ENCODE assay signal across 18 cellular contexts in the genomic region with DNA sequence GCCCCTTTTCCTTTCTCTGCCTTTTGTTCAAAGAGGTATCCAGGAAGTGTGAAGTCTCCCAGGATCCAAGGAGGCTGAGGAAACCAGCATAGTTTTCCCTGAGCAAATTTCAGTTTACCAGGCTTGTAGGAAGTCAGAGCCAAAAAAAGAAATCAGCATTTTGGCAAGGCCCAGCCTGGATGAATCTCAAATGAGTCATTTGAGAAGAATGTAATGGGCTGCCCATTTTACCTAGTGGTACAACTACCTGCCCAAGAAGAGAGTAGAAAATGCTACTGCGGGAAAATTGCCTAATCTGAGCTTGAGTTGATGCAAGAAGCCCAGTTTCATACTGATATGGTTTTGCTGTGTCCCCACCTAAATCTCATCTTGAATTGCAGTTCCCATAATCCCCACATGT.
"Had no signal": no experiment of that assay in that cellular context is flagged by ENCODE, and none has a peak within 500 bp of the region (broad histone marks: within the 10 kb centered on the region; RNA-seq: fewer than 3 reads in every experiment).

No MANE protein-coding gene starts in this region.

- ATAC-seq: esophagus mucosa, left lung, natural killer cell had no signal

- H3K36me3 ChIP-seq: left lung, right atrium auricular region, tibial artery, vagina had no signal

- H3K27me3 ChIP-seq: left lung, right atrium auricular region, tibial artery, vagina had no signal

- H3K4me3 ChIP-seq: left lung, right atrium auricular region, skin epidermis, tibial artery, vagina had no signal

- H3K4me3 Mint-ChIP-seq: activated naive CD8-positive, alpha-beta T cell treated with anti-CD3 and anti-CD28 coated beads, Interleukin-2, amount 10 ng/mL, durations not matched to agents 7 days and 5 days; memory B cell; natural killer cell had no signal

- H3K27ac ChIP-seq: left lung, right atrium auricular region, skin epidermis, tibial artery, vagina had no signal

- H3K27me3 Mint-ChIP-seq: activated naive CD8-positive, alpha-beta T cell treated with anti-CD3 and anti-CD28 coated beads, Interleukin-2, amount 10 ng/mL, durations not matched to agents 7 days and 5 days; memory B cell had no signal

- H3K9me3 Mint-ChIP-seq: activated naive CD8-positive, alpha-beta T cell treated with anti-CD3 and anti-CD28 coated beads, Interleukin-2, amount 10 ng/mL, durations not matched to agents 7 days and 5 days; natural killer cell had no signal

- H3K9me3 ChIP-seq: left lung, right atrium auricular region, tibial artery, vagina had no signal

- H3K4me1 ChIP-seq: left lung, right atrium auricular region, tibial artery, vagina had no signal

- DNase-seq: activated CD4-positive, alpha-beta T cell treated with anti-CD3 and anti-CD28 coated beads for 1 hour; activated CD4-positive, alpha-beta T cell treated with anti-CD3 and anti-CD28 coated beads, Interleukin-2, amount 50 U/mL, for 4 hours; activated naive CD4-positive, alpha-beta T cell; activated naive CD8-positive, alpha-beta T cell treated with anti-CD3 and anti-CD28 coated beads, Interleukin-2, amount 10 ng/mL, durations not matched to agents 7 days and 5 days; activated T-cell treated with anti-CD3 and anti-CD28 coated beads for 4 hours; anterior cingulate cortex; left lung; natural killer cell; posterior cingulate gyrus; stimulated activated CD4-positive, alpha-beta T cell treated with anti-CD3 and anti-CD28 coated beads, Interleukin-4, amount 100 ng/mL, for 24 hours; stimulated activated naive CD4-positive, alpha-beta T cell; T-helper 9 cell; tibial artery had no signal

- H3K36me3 Mint-ChIP-seq: activated naive CD8-positive, alpha-beta T cell treated with anti-CD3 and anti-CD28 coated beads, Interleukin-2, amount 10 ng/mL, durations not matched to agents 7 days and 5 days; memory B cell; natural killer cell had no signal

- H3K27ac Mint-ChIP-seq: activated naive CD8-positive, alpha-beta T cell treated with anti-CD3 and anti-CD28 coated beads, Interleukin-2, amount 10 ng/mL, durations not matched to agents 7 days and 5 days; memory B cell; natural killer cell had no signal

- H3K4me1 Mint-ChIP-seq: activated naive CD8-positive, alpha-beta T cell treated with anti-CD3 and anti-CD28 coated beads, Interleukin-2, amount 10 ng/mL, durations not matched to agents 7 days and 5 days; memory B cell; natural killer cell had no signal
